ENCODE assay signal across 11 cellular contexts in genomic region chr2:172836386-172837200, GRCh38.
DNase-seq lines count a peak whose midpoint lies in the region; ATAC-seq, FAIRE-seq and TF ChIP-seq lines count a peak whose summit lies in the region.
"Had no signal": no experiment of that assay in that cellular context is flagged by ENCODE, and none has a peak within 500 bp of the region (broad histone marks: within the 10 kb centered on the region; RNA-seq: fewer than 3 reads in every experiment).

No MANE protein-coding gene starts in this region.

- no peaks in the 10 kb centered on the region for H3K9me3 Mint-ChIP-seq in activated T-cell treated with anti-CD3 and anti-CD28 coated beads, Interleukin-2, amount 50 U/mL, for 72 hours
- H3K9me3 Mint-ChIP-seq in activated T-cell treated with anti-CD3 and anti-CD28 coated beads, Interleukin-2, amount 50 U/mL, for 24 hours = no peaks in the 10 kb centered on the region
- H3K9me3 Mint-ChIP-seq: stimulated activated naive B cell treated with anti-CD40 and anti-IgM and Interleukin-4, amounts not matched to agents 10 μg/mL and 1 μg/mL and 100 μg/mL, for 72 hours had no signal

- intact Hi-C loops in upper lobe of right lung (cut with DNase I) = no loop called here

- no peak overlapping the region for H3K4me3 Mint-ChIP-seq in activated T-cell treated with anti-CD3 and anti-CD28 coated beads, Interleukin-2, amount 50 U/mL, for 72 hours
- H3K4me3 Mint-ChIP-seq in activated T-cell treated with anti-CD3 and anti-CD28 coated beads, Interleukin-2, amount 50 U/mL, for 24 hours = no peak overlapping the region
- H3K4me3 Mint-ChIP-seq: activated naive CD8-positive, alpha-beta T cell; stimulated activated naive B cell treated with anti-CD40 and anti-IgM and Interleukin-4, amounts not matched to agents 10 μg/mL and 1 μg/mL and 100 μg/mL, for 72 hours had no signal

- H3K36me3 Mint-ChIP-seq in activated T-cell treated with anti-CD3 and anti-CD28 coated beads, Interleukin-2, amount 50 U/mL, for 72 hours (ENCODE audit: insufficient read depth in 2 of 2) = no peaks in the 10 kb centered on the region
- H3K36me3 Mint-ChIP-seq in activated T-cell treated with anti-CD3 and anti-CD28 coated beads, Interleukin-2, amount 50 U/mL, for 24 hours (ENCODE audit: low read depth) = no peaks in the 10 kb centered on the region
- H3K36me3 Mint-ChIP-seq: activated naive CD8-positive, alpha-beta T cell; stimulated activated naive B cell treated with anti-CD40 and anti-IgM and Interleukin-4, amounts not matched to agents 10 μg/mL and 1 μg/mL and 100 μg/mL, for 72 hours had no signal

- no peak overlapping the region for H3K4me3 ChIP-seq in upper lobe of right lung
- H3K4me3 ChIP-seq: BLaER1 had no signal

- H3K4me1 ChIP-seq in upper lobe of right lung = peaks cover 3% of the 10 kb centered on the region
- H3K4me1 ChIP-seq: BLaER1 had no signal

- peaks cover 5% of the 10 kb centered on the region for H3K4me1 Mint-ChIP-seq in activated T-cell treated with anti-CD3 and anti-CD28 coated beads, Interleukin-2, amount 50 U/mL, for 72 hours (ENCODE audit: low read depth)
- peaks cover 5% of the 10 kb centered on the region for H3K4me1 Mint-ChIP-seq in activated T-cell treated with anti-CD3 and anti-CD28 coated beads, Interleukin-2, amount 50 U/mL, for 24 hours (ENCODE audit: low read depth)

- no peak for DNase-seq in activated T-cell treated with anti-CD3 and anti-CD28 coated beads, Interleukin-2, amount 50 U/mL, for 72 hours
- no peak for DNase-seq in activated T-cell treated with anti-CD3 and anti-CD28 coated beads, Interleukin-2, amount 50 U/mL, for 24 hours
- DNase-seq in SHP77 (lab: John Stamatoyannopoulos, UW) = peak; percentile 23 to 25
- peak; percentile 77 for DNase-seq in glomerular visceral epithelial cell (ENCODE audit: extremely low spot score)
- no peak for DNase-seq in upper lobe of right lung
- DNase-seq in D721Med (ENCODE audit: insufficient read length, low spot score) = no peak
- no peak for DNase-seq in NCI-H774 (lab: John Stamatoyannopoulos, UW)
- DNase-seq: stimulated activated naive B cell treated with anti-CD40 and anti-IgM and Interleukin-4, amounts not matched to agents 10 μg/mL and 1 μg/mL and 100 μg/mL, for 72 hours had no signal

- FAIRE-seq in D721Med (lab: Jason Lieb, UNC) = no peak

- H3K36me3 ChIP-seq in upper lobe of right lung = no peaks in the 10 kb centered on the region
- H3K36me3 ChIP-seq: BLaER1 had no signal

- no peak overlapping the region for H3K27ac Mint-ChIP-seq in activated T-cell treated with anti-CD3 and anti-CD28 coated beads, Interleukin-2, amount 50 U/mL, for 72 hours
- H3K27ac Mint-ChIP-seq in activated T-cell treated with anti-CD3 and anti-CD28 coated beads, Interleukin-2, amount 50 U/mL, for 24 hours = no peak overlapping the region
- H3K27ac Mint-ChIP-seq: activated naive CD8-positive, alpha-beta T cell; stimulated activated naive B cell treated with anti-CD40 and anti-IgM and Interleukin-4, amounts not matched to agents 10 μg/mL and 1 μg/mL and 100 μg/mL, for 72 hours had no signal

- TF ChIP-seq CTCF in upper lobe of right lung (IDR thresholded peaks at IDR 0.05) = no peak
- no peak for TF ChIP-seq CTCF in D721Med (IDR thresholded peaks at IDR 0.05; ENCODE audit: insufficient read depth, missing control alignments)

- no peaks in the 10 kb centered on the region for H3K27me3 ChIP-seq in upper lobe of right lung
- H3K27me3 ChIP-seq: BLaER1 had no signal

- H3K27me3 Mint-ChIP-seq in activated T-cell treated with anti-CD3 and anti-CD28 coated beads, Interleukin-2, amount 50 U/mL, for 72 hours (ENCODE audit: low read depth) = peaks cover 25% of the 10 kb centered on the region
- peaks cover 21% of the 10 kb centered on the region for H3K27me3 Mint-ChIP-seq in activated T-cell treated with anti-CD3 and anti-CD28 coated beads, Interleukin-2, amount 50 U/mL, for 24 hours

- H3K9me3 ChIP-seq in upper lobe of right lung = no peaks in the 10 kb centered on the region
- H3K9me3 ChIP-seq: BLaER1 had no signal

- no peak overlapping the region for H3K27ac ChIP-seq in upper lobe of right lung
- H3K27ac ChIP-seq: BLaER1 had no signal

- ATAC-seq in activated T-cell treated with anti-CD3 and anti-CD28 coated beads, Interleukin-2, amount 50 U/mL, for 72 hours (replicated peaks in 1 of 2) = peak; percentile 29 to 41
- ATAC-seq in upper lobe of right lung = peak; percentile 74
- no peak for ATAC-seq in HG03280 (IDR thresholded peaks at IDR 0.05; ENCODE audit: unreplicated experiment)

Comparison
In these comparisons a context has a peak if more than half of its experiments do, and no peak if none do; other contexts are left out.
1. DNase-seq: peak in SHP77 (2 of 2) and glomerular visceral epithelial cell (single experiment); none in activated T-cell treated with anti-CD3 and anti-CD28 coated beads, Interleukin-2, amount 50 U/mL, for 72 hours (0 of 2), activated T-cell treated with anti-CD3 and anti-CD28 coated beads, Interleukin-2, amount 50 U/mL, for 24 hours (single experiment), upper lobe of right lung (single experiment), D721Med (single experiment) and NCI-H774 (single experiment).